ENCODE assay signal across 12 cellular contexts in genomic region chr6:166162599-166163342, GRCh38. TPM values are rescaled to one million over a fixed set of nuclear protein-coding genes. Genes with fewer than 3 reads are reported as not detected.
A peak's percentile ranks its signal among the peaks of the same experiment; 100 is the strongest.
DNase-seq lines count a peak whose midpoint lies in the region; ATAC-seq and TF ChIP-seq lines count a peak whose summit lies in the region.
"Had no signal": no experiment of that assay in that cellular context is flagged by ENCODE, and none has a peak within 500 bp of the region (broad histone marks: within the 10 kb centered on the region; RNA-seq: fewer than 3 reads in every experiment).

No MANE protein-coding gene starts in this region.

- no peak overlapping the region for H3K27ac ChIP-seq in lower lobe of right lung
- H3K27ac ChIP-seq: parathyroid adenoma had no signal

- TF ChIP-seq CTCF in lower lobe of right lung (IDR thresholded peaks at IDR 0.05), result no peak

- H3K36me3 ChIP-seq in lower lobe of right lung, result no peaks in the 10 kb centered on the region

- no peaks in the 10 kb centered on the region for H3K9me3 ChIP-seq in lower lobe of right lung

- DNase-seq in LoVo (ENCODE audit: low spot score) (no peak), left colon (no peak), lower lobe of right lung (no peak)
- DNase-seq in activated CD4-positive, alpha-beta T cell treated with anti-CD3 and anti-CD28 coated beads for 1 hour, result no peak
- DNase-seq: DMS153 had no signal

- H3K27me3 ChIP-seq in lower lobe of right lung (ENCODE audit: low read depth), result peaks cover 46% of the 10 kb centered on the region

- peak; percentile 83 for ATAC-seq in GM18511 (IDR thresholded peaks at IDR 0.05; ENCODE audit: unreplicated experiment)
- peak; percentile 80 for ATAC-seq in GM19043 (IDR thresholded peaks at IDR 0.05; ENCODE audit: low read depth, unreplicated experiment)
- peak; percentile 88 for ATAC-seq in HG02759 (IDR thresholded peaks at IDR 0.05; ENCODE audit: unreplicated experiment)
- peak; percentile 97 for ATAC-seq in HG03558 (IDR thresholded peaks at IDR 0.05; ENCODE audit: extremely low read depth, unreplicated experiment)
- no peak for ATAC-seq in left colon
- ATAC-seq in lower lobe of right lung, result no peak

- no peak overlapping the region for H3K4me3 ChIP-seq in lower lobe of right lung

- intact Hi-C loops in left colon (cut with DNase I, micrococcal nuclease) (no loop called here), lower lobe of right lung (cut with DNase I) (no loop called here)

- no peaks in the 10 kb centered on the region for H3K4me1 ChIP-seq in lower lobe of right lung
- H3K4me1 ChIP-seq: parathyroid adenoma had no signal

RNA-seq across cellular contexts. Expression of gene TBXT, which starts 4.9 kb away (rescaled TPM):
- total RNA-seq in left colon, result not detected
- total RNA-seq in lower lobe of right lung, result not detected
- total RNA-seq: fibroblast of villous mesenchyme, RPMI7951 had no signal

Comparison
In these comparisons a context has a peak if more than half of its experiments do, and no peak if none do; other contexts are left out.
1. ATAC-seq: peak in GM18511 (single experiment), GM19043 (single experiment), HG02759 (single experiment) and HG03558 (single experiment); none in left colon (single experiment) and lower lobe of right lung (0 of 2).